ENCODE assay signal across 11 cellular contexts in the genomic region with DNA sequence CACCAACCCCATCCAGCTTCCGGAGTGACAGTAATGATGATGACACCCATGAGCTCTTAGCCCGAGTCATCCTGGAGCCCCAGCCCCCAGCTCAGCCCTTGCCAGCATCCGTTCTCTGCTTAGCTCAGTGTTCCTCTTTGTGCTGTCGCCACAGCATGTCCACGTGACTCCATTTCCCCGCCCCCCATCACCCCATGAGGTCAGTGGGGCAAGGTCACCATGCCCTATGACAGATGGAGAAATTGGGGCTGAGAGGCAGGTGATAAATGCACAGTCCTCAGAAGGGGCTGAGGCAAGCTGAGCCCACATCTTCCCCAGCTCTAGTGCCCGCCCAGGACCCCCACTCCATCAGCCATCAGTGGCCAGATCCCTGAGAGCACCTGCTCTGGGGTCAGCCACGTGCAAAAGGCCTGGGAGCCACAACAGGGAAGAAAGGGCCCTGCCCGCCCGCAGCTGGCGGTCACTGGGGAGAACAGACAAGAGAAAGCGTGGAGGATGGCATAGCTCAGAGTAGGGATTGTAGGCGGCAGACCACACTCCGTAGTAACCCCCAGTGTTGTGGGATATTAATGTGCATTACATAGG. TPM values are rescaled to one million over a fixed set of nuclear protein-coding genes. Genes with fewer than 3 reads are reported as not detected.
DNase-seq lines count a peak whose midpoint lies in the region; ATAC-seq and TF ChIP-seq lines count a peak whose summit lies in the region.
"Had no signal": no experiment of that assay in that cellular context is flagged by ENCODE, and none has a peak within 500 bp of the region (broad histone marks: within the 10 kb centered on the region; RNA-seq: fewer than 3 reads in every experiment).

No MANE protein-coding gene starts in this region.

- no peaks in the 10 kb centered on the region for H3K4me1 ChIP-seq in GM23338 (ENCODE audit: insufficient read depth)

- H3K27me3 ChIP-seq in GM23338 (ENCODE audit: insufficient read depth) (no peaks in the 10 kb centered on the region), H7 (ENCODE audit: control insufficient read depth, insufficient read depth, low read length) (no peaks in the 10 kb centered on the region)

- H3K4me3 ChIP-seq in GM23338 (no peak overlapping the region), H7 (ENCODE audit: insufficient read depth, low read depth, low read length) (no peak overlapping the region)

- no peaks in the 10 kb centered on the region for H3F3A ChIP-seq in GM23338 (replicated peaks; ENCODE audit: low read depth)

- H3K27ac ChIP-seq in GM23338 (ENCODE audit: low read depth) = no peak overlapping the region

- H3K4me1 Mint-ChIP-seq in GM23338 = 0 out of 3 replicates have a peak, but pooled peaks cover 6% of the 10 kb centered on the region
- H3K4me1 Mint-ChIP-seq in T-helper 2 cell treated with Interferon-gamma antibody and Interleukin-4, amounts not matched to agents 5 μg/mL and 100 μg/mL, for 36 hours (ENCODE audit: low read depth) = peaks cover 9% of the 10 kb centered on the region

- H3K27me3 Mint-ChIP-seq in GM23338 (ENCODE audit: insufficient read depth, low read depth, poor library complexity) = peaks cover 6% of the 10 kb centered on the region
- no peaks in the 10 kb centered on the region for H3K27me3 Mint-ChIP-seq in T-helper 2 cell treated with Interferon-gamma antibody and Interleukin-4, amounts not matched to agents 5 μg/mL and 100 μg/mL, for 36 hours (ENCODE audit: low read depth)

- no peaks in the 10 kb centered on the region for H3K9me3 Mint-ChIP-seq in GM23338
- H3K9me3 Mint-ChIP-seq in T-helper 2 cell treated with Interferon-gamma antibody and Interleukin-4, amounts not matched to agents 5 μg/mL and 100 μg/mL, for 36 hours = no peaks in the 10 kb centered on the region

- peak overlapping the region; percentile 91 for H3K27ac Mint-ChIP-seq in GM23338
- peak overlapping the region; percentile 88 for H3K27ac Mint-ChIP-seq in T-helper 2 cell treated with Interferon-gamma antibody and Interleukin-4, amounts not matched to agents 5 μg/mL and 100 μg/mL, for 36 hours

- no peaks in the 10 kb centered on the region for H3K9me2 ChIP-seq in GM23338 (ENCODE audit: insufficient read depth)

- DNase-seq in AG08395 (ENCODE audit: low spot score) (peak; percentile 56), GM23338 (ENCODE audit: low spot score) (no peak), iris pigment epithelial cell (ENCODE audit: low read depth) (peak; percentile 20), T-helper 9 cell (no peak), D341Med (ENCODE audit: low spot score) (no peak), H7 (no peak)
- peak; percentile 33 for DNase-seq in T-helper 2 cell treated with Interferon-gamma antibody and Interleukin-4, amounts not matched to agents 5 μg/mL and 100 μg/mL, for 36 hours (ENCODE audit: low spot score)
- DNase-seq: Calu3, mesendoderm, NCI-H187 treated with DMSO at 0.1 percent for 48 hours had no signal

- H3K4me3 Mint-ChIP-seq in GM23338 = no peak overlapping the region
- H3K4me3 Mint-ChIP-seq in T-helper 2 cell treated with Interferon-gamma antibody and Interleukin-4, amounts not matched to agents 5 μg/mL and 100 μg/mL, for 36 hours = peak overlapping the region; percentile 43

- ATAC-seq in GM23338 = no peak
- ATAC-seq in GM18873 (IDR thresholded peaks at IDR 0.05; ENCODE audit: low FRiP score, unreplicated experiment) = no peak

- H3K36me3 ChIP-seq in GM23338 (ENCODE audit: insufficient read depth) (no peaks in the 10 kb centered on the region), H7 (replicated peaks; ENCODE audit: control insufficient read depth, insufficient read depth, low read length) (no peaks in the 10 kb centered on the region)

- H4K20me1 ChIP-seq in GM23338 (replicated peaks; ENCODE audit: insufficient read depth) = no peaks in the 10 kb centered on the region

- H3K79me2 ChIP-seq in GM23338 (replicated peaks; ENCODE audit: insufficient read depth) = no peaks in the 10 kb centered on the region

- no peaks in the 10 kb centered on the region; the same call in 2 of the 3 replicates for H3K36me3 Mint-ChIP-seq in GM23338 (ENCODE audit: low read depth)
- no peaks in the 10 kb centered on the region for H3K36me3 Mint-ChIP-seq in T-helper 2 cell treated with Interferon-gamma antibody and Interleukin-4, amounts not matched to agents 5 μg/mL and 100 μg/mL, for 36 hours (ENCODE audit: low read depth)

- no peak overlapping the region for H3K4me2 ChIP-seq in GM23338

- H2AFZ ChIP-seq in GM23338 = no peak overlapping the region

- no peak for TF ChIP-seq CTCF in GM23338 (conservative IDR thresholded peaks at IDR 0.05; ENCODE audit: low read depth in 2 of 2)

TF ChIP-seq in GM23338, 12 proteins besides CTCF, POLR2A, EP300 and RAD21 (continues in another document):
- TF ChIP-seq, protein P1, sequence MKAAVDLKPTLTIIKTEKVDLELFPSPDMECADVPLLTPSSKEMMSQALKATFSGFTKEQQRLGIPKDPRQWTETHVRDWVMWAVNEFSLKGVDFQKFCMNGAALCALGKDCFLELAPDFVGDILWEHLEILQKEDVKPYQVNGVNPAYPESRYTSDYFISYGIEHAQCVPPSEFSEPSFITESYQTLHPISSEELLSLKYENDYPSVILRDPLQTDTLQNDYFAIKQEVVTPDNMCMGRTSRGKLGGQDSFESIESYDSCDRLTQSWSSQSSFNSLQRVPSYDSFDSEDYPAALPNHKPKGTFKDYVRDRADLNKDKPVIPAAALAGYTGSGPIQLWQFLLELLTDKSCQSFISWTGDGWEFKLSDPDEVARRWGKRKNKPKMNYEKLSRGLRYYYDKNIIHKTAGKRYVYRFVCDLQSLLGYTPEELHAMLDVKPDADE (IDR thresholded peaks at IDR 0.05) = no peak
- TF ChIP-seq ZNF114 (CRISPR knock-in tag; IDR thresholded peaks at IDR 0.05) = no peak
- no peak for TF ChIP-seq STAT1 (IDR thresholded peaks at IDR 0.05; ENCODE audit: unreplicated experiment)
- TF ChIP-seq ZNF331 (CRISPR knock-in tag; IDR thresholded peaks at IDR 0.05; ENCODE audit: low read depth) = no peak
- TF ChIP-seq POLR2AphosphoS5 (IDR thresholded peaks at IDR 0.05; ENCODE audit: low read depth) = no peak
- no peak for TF ChIP-seq JUNB (IDR thresholded peaks at IDR 0.05; ENCODE audit: unreplicated experiment)
- no peak for TF ChIP-seq EZH2 (IDR thresholded peaks at IDR 0.05; ENCODE audit: low read depth, unreplicated experiment)

RNA-seq across cellular contexts. Expression of gene ITGB4, which starts 17.1 kb away (rescaled TPM):
- total RNA-seq in GM23338 (2014; rRNA removed; shearing (Covaris generic)) = 9.7 and 10.3 TPM in 2 replicates
- 4.2 and 6.1 TPM in 2 replicates for polyA plus RNA-seq in GM23338 (2016; fragmentation: Nextera tagmentation; extraction: Ambion mirVana)
- total RNA-seq in H7 (2014; rRNA removed; shearing (Covaris generic)) = 0.28 and 0.70 TPM in 2 replicates

RNA-seq across cellular contexts. Expression of gene GALK1, which starts 26.7 kb away (rescaled TPM):
- 30.5 TPM in 2 replicates for total RNA-seq in GM23338 (2014; rRNA removed; shearing (Covaris generic))
- 31.7 and 34.7 TPM in 2 replicates for polyA plus RNA-seq in GM23338 (2016; fragmentation: Nextera tagmentation; extraction: Ambion mirVana)
- 43.4 and 47.2 TPM in 2 replicates for total RNA-seq in H7 (2014; rRNA removed; shearing (Covaris generic))

RNA-seq across cellular contexts. Expression of gene UNK, which starts 46.3 kb away (rescaled TPM):
- 65.2 and 67.0 TPM in 2 replicates for total RNA-seq in GM23338 (2014; rRNA removed; shearing (Covaris generic))
- 16.6 and 21.8 TPM in 2 replicates for polyA plus RNA-seq in GM23338 (2016; fragmentation: Nextera tagmentation; extraction: Ambion mirVana)
- 17.9 and 21.7 TPM in 2 replicates for total RNA-seq in H7 (2014; rRNA removed; shearing (Covaris generic))

Comparison
In these comparisons a context has a peak if more than half of its experiments do, and no peak if none do; other contexts are left out.
1. DNase-seq: peak in AG08395 (single experiment), T-helper 2 cell treated with Interferon-gamma antibody and Interleukin-4, amounts not matched to agents 5 μg/mL and 100 μg/mL, for 36 hours (single experiment) and iris pigment epithelial cell (single experiment); none in GM23338 (single experiment), T-helper 9 cell (single experiment), D341Med (single experiment) and H7 (single experiment).